In the genomic region with DNA sequence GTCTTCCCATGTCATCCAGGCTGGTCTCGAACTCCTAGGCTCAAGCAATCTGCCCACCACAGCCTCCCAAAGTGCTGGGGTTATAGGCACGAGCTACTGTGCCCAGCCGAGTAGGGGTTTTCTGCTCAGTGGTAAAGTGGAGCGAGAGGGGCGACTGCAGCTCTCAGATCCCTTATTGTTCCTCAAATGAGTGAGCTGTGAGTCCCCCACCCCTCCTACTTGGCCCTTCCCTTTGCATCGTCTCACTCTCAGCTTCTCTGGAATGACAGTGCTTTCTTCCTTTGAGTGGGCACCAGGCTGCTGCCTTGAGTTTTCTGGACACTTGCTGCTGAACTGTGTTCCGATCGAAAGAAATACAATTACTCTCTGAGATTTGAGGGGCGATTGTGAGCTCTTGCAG, we compare ENCODE assay signal across 26 cellular contexts.
"Had no signal": no experiment of that assay in that cellular context is flagged by ENCODE, and none has a peak within 500 bp of the region (broad histone marks: within the 10 kb centered on the region; RNA-seq: fewer than 3 reads in every experiment).

No MANE protein-coding gene starts in this region.

- H3K27ac Mint-ChIP-seq: activated naive CD4-positive, alpha-beta T cell treated with anti-CD3 and anti-CD28 coated beads for 36 hours; activated naive CD8-positive, alpha-beta T cell treated with anti-CD3 and anti-CD28 coated beads for 36 hours; activated T-helper 1 cell treated with anti-CD3 and anti-CD28 coated beads, Interleukin-12 subunit alpha, Interleukin-12 subunit beta, Interleukin-2, Interleukin-4 antibody, amounts not matched to agents 30 ng/mL and 10 ng/mL and 1 ng/mL, durations not matched to agents 14 hours and 24 hours and 36 hours; T-helper 2 cell treated with Interferon-gamma antibody and Interleukin-4, amounts not matched to agents 5 μg/mL and 100 μg/mL, for 36 hours had no signal

- H3K9me3 Mint-ChIP-seq: activated naive CD4-positive, alpha-beta T cell treated with anti-CD3 and anti-CD28 coated beads for 36 hours; activated naive CD8-positive, alpha-beta T cell treated with anti-CD3 and anti-CD28 coated beads for 36 hours; activated T-helper 1 cell treated with anti-CD3 and anti-CD28 coated beads, Interleukin-12 subunit alpha, Interleukin-12 subunit beta, Interleukin-2, Interleukin-4 antibody, amounts not matched to agents 30 ng/mL and 10 ng/mL and 1 ng/mL, durations not matched to agents 14 hours and 24 hours and 36 hours; naive thymus-derived CD8-positive, alpha-beta T cell; T-helper 2 cell treated with Interferon-gamma antibody and Interleukin-4, amounts not matched to agents 5 μg/mL and 100 μg/mL, for 36 hours had no signal

- H3K27ac ChIP-seq: ascending aorta, brain microvascular endothelial cell, coronary artery, right lobe of liver, tibial nerve had no signal

- H3K4me1 ChIP-seq: ascending aorta, right lobe of liver, tibial nerve had no signal

- H3K27me3 ChIP-seq: adrenal gland, ascending aorta, brain microvascular endothelial cell, dorsolateral prefrontal cortex, right lobe of liver, tibial nerve had no signal

- H3K4me3 ChIP-seq: adrenal gland, ascending aorta, coronary artery, dorsolateral prefrontal cortex, right lobe of liver, tibial nerve had no signal

- H3K36me3 ChIP-seq: adrenal gland, ascending aorta, brain microvascular endothelial cell, right lobe of liver, tibial nerve had no signal

- H3K9me3 ChIP-seq: adrenal gland, ascending aorta, right lobe of liver, tibial nerve had no signal

- ATAC-seq: left colon; naive thymus-derived CD8-positive, alpha-beta T cell; right lobe of liver had no signal

- H3K4me3 Mint-ChIP-seq: activated naive CD4-positive, alpha-beta T cell treated with anti-CD3 and anti-CD28 coated beads for 36 hours; activated naive CD8-positive, alpha-beta T cell treated with anti-CD3 and anti-CD28 coated beads for 36 hours; activated T-helper 1 cell treated with anti-CD3 and anti-CD28 coated beads, Interleukin-12 subunit alpha, Interleukin-12 subunit beta, Interleukin-2, Interleukin-4 antibody, amounts not matched to agents 30 ng/mL and 10 ng/mL and 1 ng/mL, durations not matched to agents 14 hours and 24 hours and 36 hours; naive thymus-derived CD8-positive, alpha-beta T cell; T-helper 2 cell treated with Interferon-gamma antibody and Interleukin-4, amounts not matched to agents 5 μg/mL and 100 μg/mL, for 36 hours had no signal

- H3K27me3 Mint-ChIP-seq: activated naive CD8-positive, alpha-beta T cell treated with anti-CD3 and anti-CD28 coated beads for 36 hours; naive thymus-derived CD8-positive, alpha-beta T cell had no signal

- DNase-seq: activated CD4-positive, alpha-beta T cell treated with anti-CD3 and anti-CD28 coated beads for 4 hours; activated CD4-positive, alpha-beta T cell treated with anti-CD3 and anti-CD28 coated beads, Interleukin-2, amount 50 U/mL, for 4 hours; activated CD8-positive, alpha-beta memory T cell treated with anti-CD3 and anti-CD28 coated beads, Interleukin-2, amount 50 U/mL, for 4 hours; activated effector memory CD4-positive, alpha-beta T cell treated with anti-CD3 and anti-CD28 coated beads, Interleukin-2, amount 50 U/mL, for 16 hours; activated naive CD4-positive, alpha-beta T cell treated with anti-CD3 and anti-CD28 coated beads for 36 hours; activated naive CD8-positive, alpha-beta T cell treated with anti-CD3 and anti-CD28 coated beads for 36 hours; activated T-cell treated with anti-CD3 and anti-CD28 coated beads, Interleukin-2, amount 50 U/mL, for 1 hour; adrenal gland; brain microvascular endothelial cell; dorsolateral prefrontal cortex; effector memory CD4-positive, alpha-beta T cell; foreskin fibroblast; head of caudate nucleus; hippocampal formation; kidney; left colon; naive thymus-derived CD8-positive, alpha-beta T cell; right lobe of liver; stimulated activated CD4-positive, alpha-beta T cell treated with anti-CD3 and anti-CD28 coated beads, Interleukin-2, amount 100 ng/mL, for 48 hours; T-helper 1 cell had no signal

- FAIRE-seq: endothelial cell of umbilical vein, kidney had no signal
